Comparison of ENCODE assay signal across 13 cellular contexts in genomic region chr21:44780767-44781459, GRCh38.
"Had no signal": no experiment of that assay in that cellular context is flagged by ENCODE, and none has a peak within 500 bp of the region (broad histone marks: within the 10 kb centered on the region; RNA-seq: fewer than 3 reads in every experiment).

No MANE protein-coding gene starts in this region.

- H3K36me3 ChIP-seq: ovary, uterus had no signal

- H3K9me3 ChIP-seq: gastroesophageal sphincter, ovary, uterus had no signal

- ATAC-seq: gastroesophageal sphincter; sciatic nerve; stimulated activated effector memory CD8-positive, alpha-beta T cell treated with anti-CD3 and anti-CD28 coated beads, Interleukin-12 subunit alpha, Interleukin-12 subunit beta, amount 100 ng/mL, for 72 hours had no signal

- H3K27me3 ChIP-seq: dorsolateral prefrontal cortex, gastroesophageal sphincter, ovary, uterus had no signal

- DNase-seq: activated CD4-positive, CD25-positive, alpha-beta regulatory T cell treated with anti-CD3 and anti-CD28 coated beads, Interleukin-2, amount 50 U/mL, for 72 hours; activated naive CD4-positive, alpha-beta T cell; activated naive CD8-positive, alpha-beta T cell treated with anti-CD3 and anti-CD28 coated beads, Interleukin-2, amount 10 ng/mL, durations not matched to agents 7 days and 5 days; activated T-cell treated with anti-CD3 and anti-CD28 coated beads for 4 hours; anterior cingulate cortex; dorsolateral prefrontal cortex; ovary; stimulated activated CD4-positive, alpha-beta T cell treated with anti-CD3 and anti-CD28 coated beads, Interleukin-2, amount 100 ng/mL, for 24 hours; uterus had no signal

- H3K4me3 ChIP-seq: dorsolateral prefrontal cortex, gastroesophageal sphincter, ovary, uterus had no signal

- H3K27ac Mint-ChIP-seq: activated naive CD8-positive, alpha-beta T cell treated with anti-CD3 and anti-CD28 coated beads, Interleukin-2, amount 10 ng/mL, durations not matched to agents 7 days and 5 days; stimulated activated effector memory CD8-positive, alpha-beta T cell treated with anti-CD3 and anti-CD28 coated beads, Interleukin-12 subunit alpha, Interleukin-12 subunit beta, amount 100 ng/mL, for 72 hours had no signal

- H3K27me3 Mint-ChIP-seq: activated naive CD8-positive, alpha-beta T cell treated with anti-CD3 and anti-CD28 coated beads, Interleukin-2, amount 10 ng/mL, durations not matched to agents 7 days and 5 days had no signal

- H3K27ac ChIP-seq: dorsolateral prefrontal cortex, gastroesophageal sphincter, ovary, uterus had no signal

- H3K9me3 Mint-ChIP-seq: activated naive CD8-positive, alpha-beta T cell treated with anti-CD3 and anti-CD28 coated beads, Interleukin-2, amount 10 ng/mL, durations not matched to agents 7 days and 5 days; stimulated activated effector memory CD8-positive, alpha-beta T cell treated with anti-CD3 and anti-CD28 coated beads, Interleukin-12 subunit alpha, Interleukin-12 subunit beta, amount 100 ng/mL, for 72 hours had no signal

- H3K4me3 Mint-ChIP-seq: activated naive CD8-positive, alpha-beta T cell treated with anti-CD3 and anti-CD28 coated beads, Interleukin-2, amount 10 ng/mL, durations not matched to agents 7 days and 5 days; neural crest cell; stimulated activated effector memory CD8-positive, alpha-beta T cell treated with anti-CD3 and anti-CD28 coated beads, Interleukin-12 subunit alpha, Interleukin-12 subunit beta, amount 100 ng/mL, for 72 hours had no signal
